Comparison of ENCODE assay signal across 15 cellular contexts in genomic region chr9:92350129-92350739, GRCh38. TPM values are rescaled to one million over a fixed set of nuclear protein-coding genes. Genes with fewer than 3 reads are reported as not detected.
A peak's percentile ranks its signal among the peaks of the same experiment; 100 is the strongest.
DNase-seq lines count a peak whose midpoint lies in the region; ATAC-seq and TF ChIP-seq lines count a peak whose summit lies in the region.
"Had no signal": no experiment of that assay in that cellular context is flagged by ENCODE, and none has a peak within 500 bp of the region (broad histone marks: within the 10 kb centered on the region; RNA-seq: fewer than 3 reads in every experiment).

No MANE protein-coding gene starts in this region.

- TF ChIP-seq POLR2A in heart left ventricle (IDR thresholded peaks at IDR 0.05), result no peak

- H3K9me3 ChIP-seq in heart left ventricle (peaks cover 0 to 16% (median 4%) of the 10 kb centered on the region in 12 donors), psoas muscle (peaks cover 3% of the 10 kb centered on the region), BE2C (no peaks in the 10 kb centered on the region)

- H3K36me3 Mint-ChIP-seq in natural killer cell, result no peaks in the 10 kb centered on the region
- peaks cover 14% of the 10 kb centered on the region for H3K36me3 Mint-ChIP-seq in natural killer cell treated with Interleukin-12 subunit alpha and Interleukin-12 subunit beta and Interleukin-15 and Interleukin-18, amount 100 ng/mL, for 72 hours

- DNase-seq in natural killer cell, result no peak
- DNase-seq in natural killer cell treated with Interleukin-12 subunit alpha and Interleukin-12 subunit beta and Interleukin-15 and Interleukin-18, amount 100 ng/mL, for 72 hours (ENCODE audit: low spot score), result no peak
- DNase-seq in heart left ventricle, result no peak
- no peak for DNase-seq in psoas muscle
- DNase-seq in mucosa of gallbladder (ENCODE audit: low spot score), result no peak
- no peak for DNase-seq in BE2C
- DNase-seq in dorsolateral prefrontal cortex, result no peak
- DNase-seq: activated effector memory CD4-positive, alpha-beta T cell treated with Interleukin-2 at 50 U/mL for 16 hours; DMS79; KG1; NCI-H187 treated with DMSO at 0.1 percent for 48 hours; stimulated activated CD4-positive, alpha-beta T cell treated with anti-CD3 and anti-CD28 coated beads, Interleukin-2, amount 100 ng/mL, for 24 hours; stimulated activated naive B cell treated with anti-CD40 and anti-IgM and Interleukin-4, amounts not matched to agents 10 μg/mL and 1 μg/mL and 100 μg/mL, for 72 hours had no signal

- H3K27ac Mint-ChIP-seq in natural killer cell, result peak overlapping the region; percentile 47 to 63
- no peak overlapping the region for H3K27ac Mint-ChIP-seq in natural killer cell treated with Interleukin-12 subunit alpha and Interleukin-12 subunit beta and Interleukin-15 and Interleukin-18, amount 100 ng/mL, for 72 hours
- H3K27ac Mint-ChIP-seq: stimulated activated naive B cell treated with anti-CD40 and anti-IgM and Interleukin-4, amounts not matched to agents 10 μg/mL and 1 μg/mL and 100 μg/mL, for 72 hours had no signal

- intact Hi-C loops in natural killer cell (cut with micrococcal nuclease), result no loop called here
- intact Hi-C loops in heart left ventricle (cut with DNase I), result loop anchor here in 1 of 10 donors (5.0 kb wide), 1 partner anchor 72 kb away; the partner anchor contains the start of gene OMD
- intact Hi-C loops in psoas muscle (cut with DNase I), result no loop called here
- intact Hi-C loops in dorsolateral prefrontal cortex (cut with DNase I), result no loop called here

- no peaks in the 10 kb centered on the region for H3K27me3 Mint-ChIP-seq in natural killer cell (ENCODE audit: low read depth in 2 of 2)
- no peaks in the 10 kb centered on the region for H3K27me3 Mint-ChIP-seq in natural killer cell treated with Interleukin-12 subunit alpha and Interleukin-12 subunit beta and Interleukin-15 and Interleukin-18, amount 100 ng/mL, for 72 hours
- H3K27me3 Mint-ChIP-seq: stimulated activated naive B cell treated with anti-CD40 and anti-IgM and Interleukin-4, amounts not matched to agents 10 μg/mL and 1 μg/mL and 100 μg/mL, for 72 hours had no signal

- H3K4me1 ChIP-seq in heart left ventricle, result peaks cover 0 to 16% (median 1%) of the 10 kb centered on the region in 12 donors
- H3K4me1 ChIP-seq in psoas muscle, result no peaks in the 10 kb centered on the region
- no peaks in the 10 kb centered on the region for H3K4me1 ChIP-seq in BE2C

- H3K4me3 Mint-ChIP-seq in natural killer cell, result no peak overlapping the region
- H3K4me3 Mint-ChIP-seq in natural killer cell treated with Interleukin-12 subunit alpha and Interleukin-12 subunit beta and Interleukin-15 and Interleukin-18, amount 100 ng/mL, for 72 hours, result no peak overlapping the region
- H3K4me3 Mint-ChIP-seq: stimulated activated naive B cell treated with anti-CD40 and anti-IgM and Interleukin-4, amounts not matched to agents 10 μg/mL and 1 μg/mL and 100 μg/mL, for 72 hours had no signal

- H3K27me3 ChIP-seq in heart left ventricle, result no peaks in the 10 kb centered on the region
- H3K27me3 ChIP-seq in psoas muscle (ENCODE audit: insufficient read depth in 3 of 3, low read length in 2 of 3), result no peaks in the 10 kb centered on the region
- no peaks in the 10 kb centered on the region for H3K27me3 ChIP-seq in BE2C
- no peaks in the 10 kb centered on the region for H3K27me3 ChIP-seq in dorsolateral prefrontal cortex

- 65 to 72% (median 71%) methylated on average over 5 of the region's 5 CpGs for WGBS in heart left ventricle, 4 donors
- 49 to 70% (median 66%) methylated on average over 5 of the region's 5 CpGs for WGBS in psoas muscle, 3 donors

- H3K4me3 ChIP-seq in heart left ventricle, result peak overlapping the region in 1 of 12 donors; percentile 10
- H3K4me3 ChIP-seq in psoas muscle, result no peak overlapping the region
- H3K4me3 ChIP-seq in BE2C (ENCODE audit: low read depth, low read length), result no peak overlapping the region
- no peak overlapping the region for H3K4me3 ChIP-seq in dorsolateral prefrontal cortex

- peaks cover 2 to 4% of the 10 kb centered on the region in 2 donors for H3K9me3 Mint-ChIP-seq in natural killer cell
- peaks cover 4% of the 10 kb centered on the region for H3K9me3 Mint-ChIP-seq in natural killer cell treated with Interleukin-12 subunit alpha and Interleukin-12 subunit beta and Interleukin-15 and Interleukin-18, amount 100 ng/mL, for 72 hours

- H3K4me1 Mint-ChIP-seq in natural killer cell, result peaks cover 17 to 18% of the 10 kb centered on the region in 2 donors
- peaks cover 7 to 14% of the 10 kb centered on the region in 2 donors for H3K4me1 Mint-ChIP-seq in natural killer cell treated with Interleukin-12 subunit alpha and Interleukin-12 subunit beta and Interleukin-15 and Interleukin-18, amount 100 ng/mL, for 72 hours (ENCODE audit: low read depth in 2 of 2)

- H3K36me3 ChIP-seq in heart left ventricle (no peaks in the 10 kb centered on the region), psoas muscle (ENCODE audit: insufficient read depth in 1 of 2, low read depth in 1 of 2) (peaks cover 0 to 15% of the 10 kb centered on the region in 2 donors), BE2C (peaks cover 21% of the 10 kb centered on the region)

- ATAC-seq in natural killer cell (no peak), heart left ventricle (peak in 3 of 4 donors; percentile 42 to 72 (median 65)), psoas muscle (no peak), HG03520 (IDR thresholded peaks at IDR 0.05; ENCODE audit: unreplicated experiment) (no peak)
- no peak for ATAC-seq in natural killer cell treated with Interleukin-12 subunit alpha and Interleukin-12 subunit beta and Interleukin-15 and Interleukin-18, amount 100 ng/mL, for 72 hours
- ATAC-seq: stimulated activated naive B cell treated with anti-CD40 and anti-IgM and Interleukin-4, amounts not matched to agents 10 μg/mL and 1 μg/mL and 100 μg/mL, for 72 hours had no signal

- H3K27ac ChIP-seq in heart left ventricle (peak overlapping the region; percentile 10 to 86 (median 63)), psoas muscle (peak overlapping the region; percentile 10), dorsolateral prefrontal cortex (peak overlapping the region in 10 of 59 donors; percentile 1 to 54 (median 8))

- TF ChIP-seq CTCF in natural killer cell (IDR thresholded peaks at IDR 0.05) (no peak), heart left ventricle (IDR thresholded peaks at IDR 0.05) (no peak), psoas muscle (IDR thresholded peaks at IDR 0.05) (no peak), BE2C (IDR thresholded peaks at IDR 0.05; ENCODE audit: low read depth, low read length) (no peak), dorsolateral prefrontal cortex (IDR thresholded peaks at IDR 0.05 in 54 of 56, conservative IDR thresholded peaks at IDR 0.05 in 2 of 56; ENCODE audit: low read depth in 1 of 56, partially characterized antibody in 56 of 56) (no peak)

RNA-seq across cellular contexts. Expression of gene CENPP, which starts 24.5 kb away (rescaled TPM):
- total RNA-seq in natural killer cell (10 to 100 TPM; 10.3 to 14.5 (median 12.1) TPM), heart left ventricle (1 to 10 TPM; 1.2 to 5.8 (median 3.1) TPM), psoas muscle (10 to 100 TPM in 1 of 4 donors, 1 to 10 TPM in 3; 5.9 to 15.7 (median 8.0) TPM), mucosa of gallbladder (2.3 TPM), dorsolateral prefrontal cortex (10 to 100 TPM in 21 of 120 experiments, 1 to 10 TPM in 99; 1.7 to 16.5 (median 7.0) TPM)
- total RNA-seq in natural killer cell treated with Interleukin-12 subunit alpha and Interleukin-12 subunit beta and Interleukin-15 and Interleukin-18, amount 100 ng/mL, for 72 hours, result 10 to 100 TPM; 14.7 to 38.8 TPM
- polyA plus RNA-seq in heart left ventricle (1 to 10 TPM; 1.1 to 1.6 TPM), psoas muscle (1 to 10 TPM; 1.8 to 6.4 (median 3.9) TPM)
- polyA plus RNA-seq in BE2C (2012; ENCODE audit: insufficient read depth, insufficient read length, low read depth), result 4.3 TPM

RNA-seq across cellular contexts. Expression of gene NOL8, which starts 25.1 kb away (rescaled TPM):
- 10 to 100 TPM; 42.3 to 50.7 (median 46.7) TPM for total RNA-seq in natural killer cell
- total RNA-seq in natural killer cell treated with Interleukin-12 subunit alpha and Interleukin-12 subunit beta and Interleukin-15 and Interleukin-18, amount 100 ng/mL, for 72 hours, result 10 to 100 TPM; 51.1 to 68.7 TPM
- total RNA-seq in heart left ventricle, result 10 to 100 TPM in 8 of 9 donors, 1 to 10 TPM in 1; 8.1 to 25.6 (median 18.1) TPM
- 10 to 100 TPM; 11.7 to 13.5 TPM for polyA plus RNA-seq in heart left ventricle
- 10 to 100 TPM; 14.5 to 29.4 (median 20.1) TPM for total RNA-seq in psoas muscle
- 10 to 100 TPM; 11.2 to 21.1 (median 11.7) TPM for polyA plus RNA-seq in psoas muscle
- total RNA-seq in mucosa of gallbladder, result 25.1 TPM
- polyA plus RNA-seq in BE2C (2012; ENCODE audit: insufficient read depth, insufficient read length, low read depth), result 36.8 TPM
- total RNA-seq in dorsolateral prefrontal cortex, result 10 to 100 TPM; 18.8 to 50.5 (median 32.6) TPM

RNA-seq across cellular contexts. Expression of gene OGN, which starts 54.1 kb away (rescaled TPM):
- under 1 TPM in 2 of 3 donors, not detected in 1; 0.18 to 0.33 TPM for total RNA-seq in natural killer cell
- not detected for total RNA-seq in natural killer cell treated with Interleukin-12 subunit alpha and Interleukin-12 subunit beta and Interleukin-15 and Interleukin-18, amount 100 ng/mL, for 72 hours
- total RNA-seq in heart left ventricle, result 10 to 100 TPM in 5 of 9 donors, 1 to 10 TPM in 4; 2.8 to 65.4 (median 11.9) TPM
- 1 to 10 TPM; 2.1 to 3.5 TPM for polyA plus RNA-seq in heart left ventricle
- 1 to 10 TPM in 2 of 4 donors, under 1 TPM in 2; 0.64 to 7.4 (median 1.9) TPM for total RNA-seq in psoas muscle
- polyA plus RNA-seq in psoas muscle, result 1 to 10 TPM in 1 of 3 donors, under 1 TPM in 2; 0.65 to 1.1 (median 0.76) TPM
- 154 TPM for total RNA-seq in mucosa of gallbladder
- not detected for polyA plus RNA-seq in BE2C (2012; ENCODE audit: insufficient read depth, insufficient read length, low read depth)
- 10 to 100 TPM in 13 of 120 experiments, 1 to 10 TPM in 70, under 1 TPM in 31, not detected in 6; 0.21 to 33.5 (median 1.7) TPM for total RNA-seq in dorsolateral prefrontal cortex
- polyA plus RNA-seq: neural cell had no signal

RNA-seq across cellular contexts. Expression of gene IARS1, which starts 56.7 kb away (rescaled TPM):
- 10 to 100 TPM; 50.8 to 70.8 (median 66.2) TPM for total RNA-seq in natural killer cell
- 100 to 1,000 TPM; 138 to 246 TPM for total RNA-seq in natural killer cell treated with Interleukin-12 subunit alpha and Interleukin-12 subunit beta and Interleukin-15 and Interleukin-18, amount 100 ng/mL, for 72 hours
- total RNA-seq in heart left ventricle, result 10 to 100 TPM; 44.2 to 85.3 (median 68.1) TPM
- 10 to 100 TPM in 1 of 2 donors, 1 to 10 TPM in 1; 9.0 to 97.5 TPM for polyA plus RNA-seq in heart left ventricle
- 100 to 1,000 TPM in 2 of 4 donors, 10 to 100 TPM in 2; 93.3 to 166 (median 102) TPM for total RNA-seq in psoas muscle
- polyA plus RNA-seq in psoas muscle, result 100 to 1,000 TPM in 1 of 3 donors, 10 to 100 TPM in 2; 45.6 to 183 (median 90.9) TPM
- 56.7 TPM for total RNA-seq in mucosa of gallbladder
- 193 TPM for polyA plus RNA-seq in BE2C (2012; ENCODE audit: insufficient read depth, insufficient read length, low read depth)
- total RNA-seq in dorsolateral prefrontal cortex, result 100 to 1,000 TPM in 55 of 120 experiments, 10 to 100 TPM in 65; 50.3 to 131 (median 98.3) TPM

Comparison
In these comparisons a context has a peak if more than half of its experiments do, and no peak if none do; other contexts are left out.
1. H3K27ac Mint-ChIP-seq: peak in natural killer cell (2 of 2); none in natural killer cell treated with Interleukin-12 subunit alpha and Interleukin-12 subunit beta and Interleukin-15 and Interleukin-18, amount 100 ng/mL, for 72 hours (0 of 2).
2. ATAC-seq: peak in heart left ventricle (3 of 4); none in natural killer cell (0 of 3), natural killer cell treated with Interleukin-12 subunit alpha and Interleukin-12 subunit beta and Interleukin-15 and Interleukin-18, amount 100 ng/mL, for 72 hours (0 of 2), psoas muscle (0 of 4) and HG03520 (single experiment).